Comparison of ENCODE assay signal across 26 cellular contexts in genomic region chr2:44045061-44045460, GRCh38.
"Had no signal": no experiment of that assay in that cellular context is flagged by ENCODE, and none has a peak within 500 bp of the region (broad histone marks: within the 10 kb centered on the region; RNA-seq: fewer than 3 reads in every experiment).

No MANE protein-coding gene starts in this region.

- H3K27me3 ChIP-seq: colonic mucosa, esophagus squamous epithelium, gastrocnemius medialis, left lung had no signal

- H3K4me1 ChIP-seq: colonic mucosa had no signal

- DNase-seq: colonic mucosa; cortex of kidney; effector CD8-positive, alpha-beta T cell; effector memory CD8-positive, alpha-beta T cell; endodermal cell; erythroblast; foreskin fibroblast; foreskin melanocyte; gastrocnemius medialis; glutamatergic neuron; head of caudate nucleus; heart right ventricle; hippocampal formation; left cardiac atrium; left lung; left ventricle myocardium superior; lower lobe of right lung; mesenchymal stem cell; mucosa of descending colon had no signal

- H3K4me1 Mint-ChIP-seq: endodermal cell, mesothelial cell of epicardium had no signal

- H3K36me3 Mint-ChIP-seq: mesothelial cell of epicardium had no signal

- H3K4me3 Mint-ChIP-seq: dendritic cell treated with granulocyte-macrophage colony-stimulating factor and Interleukin-4, amounts not matched to agents 40 ng/mL and 50 ng/mL, for 4 days; effector memory CD8-positive, alpha-beta T cell; endodermal cell; mesothelial cell of epicardium had no signal

- H3K36me3 ChIP-seq: colonic mucosa, esophagus squamous epithelium, gastrocnemius medialis, heart right ventricle, left lung, lower lobe of right lung had no signal

- H3K9me3 ChIP-seq: colonic mucosa, esophagus squamous epithelium, gastrocnemius medialis, heart right ventricle, left lung, lower lobe of right lung, mucosa of descending colon had no signal

- H3K4me3 ChIP-seq: colonic mucosa, esophagus squamous epithelium, gastrocnemius medialis, heart right ventricle, left lung, lower lobe of right lung, mucosa of descending colon had no signal

- H3K9me3 Mint-ChIP-seq: dendritic cell treated with granulocyte-macrophage colony-stimulating factor and Interleukin-4, amounts not matched to agents 40 ng/mL and 50 ng/mL, for 4 days; effector memory CD8-positive, alpha-beta T cell; mesothelial cell of epicardium had no signal

- H3K27ac Mint-ChIP-seq: dendritic cell treated with granulocyte-macrophage colony-stimulating factor and Interleukin-4, amounts not matched to agents 40 ng/mL and 50 ng/mL, for 4 days; effector memory CD8-positive, alpha-beta T cell; endodermal cell; mesothelial cell of epicardium had no signal

- FAIRE-seq: endometrium, islet of Langerhans, keratinocyte had no signal

- H3K27ac ChIP-seq: colonic mucosa, epithelial cell of prostate, esophagus squamous epithelium, heart right ventricle, left lung, lower lobe of right lung had no signal
